8 cellular contexts compared by ENCODE assay signal in genomic region chr22:49936973-49937757, GRCh38. TPM values are rescaled to one million over a fixed set of nuclear protein-coding genes. Genes with fewer than 3 reads are reported as not detected.
DNase-seq lines count a peak whose midpoint lies in the region; ATAC-seq and TF ChIP-seq lines count a peak whose summit lies in the region.

No MANE protein-coding gene starts in this region.

- POLR2A ChIA-PET in activated B cell treated with CpG ODN at 0.5 μM for 24 hours (lab: Charles Lee) = interaction anchor here (0.6 to 15.4 kb wide), 13 partner anchors 7 to 254 kb away, joined by 3 to 828 read pairs (median 13); partner anchors contain the start of gene PIM3

- H3K9me3 Mint-ChIP-seq in activated B cell treated with CpG ODN at 0.5 μM for 24 hours = peaks cover 2% of the 10 kb centered on the region

- TF ChIP-seq CTCF in activated B cell treated with CpG ODN at 0.5 μM for 24 hours (IDR thresholded peaks at IDR 0.05) = no peak

- H3K36me3 Mint-ChIP-seq in activated B cell treated with CpG ODN at 0.5 μM for 24 hours (ENCODE audit: low read depth) = no peaks in the 10 kb centered on the region

- CTCF ChIA-PET in activated B cell treated with CpG ODN at 0.5 μM for 24 hours (lab: Charles Lee) = no interaction called here

- peak overlapping the region; percentile 61 for H3K4me3 Mint-ChIP-seq in activated B cell treated with CpG ODN at 0.5 μM for 24 hours

- H3K4me1 Mint-ChIP-seq in activated B cell treated with CpG ODN at 0.5 μM for 24 hours = peaks cover 34% of the 10 kb centered on the region

- DNase-seq in ELF-1 (ENCODE audit: low read depth, low spot score) = peak; percentile 32
- DNase-seq in activated B cell treated with CpG ODN at 0.5 μM for 24 hours = no peak
- no peak for DNase-seq in left cardiac atrium
- peak; percentile 90 for DNase-seq in pons (ENCODE audit: low spot score)
- DNase-seq in NCI-H345 (lab: John Stamatoyannopoulos, UW) = no peak
- no peak for DNase-seq in cortex of kidney (lab: John Stamatoyannopoulos, UW)
- no peak for DNase-seq in amniotic stem cell (lab: John Stamatoyannopoulos, UW)

- H3K27me3 Mint-ChIP-seq in activated B cell treated with CpG ODN at 0.5 μM for 24 hours = no peaks in the 10 kb centered on the region

- intact Hi-C loops in activated B cell treated with CpG ODN at 0.5 μM for 24 hours (cut with micrococcal nuclease) = loop anchor here (2.0 to 10.0 kb wide), 2 partner anchors 34 to 538 kb away; partner anchors contain the start of gene SBF1
- intact Hi-C loops in left cardiac atrium (cut with DNase I) = no loop called here

- H3K27ac Mint-ChIP-seq in activated B cell treated with CpG ODN at 0.5 μM for 24 hours = peak overlapping the region; percentile 82

- ATAC-seq in activated B cell treated with CpG ODN at 0.5 μM for 24 hours (ENCODE audit: low read depth) (no peak), left cardiac atrium (peak; percentile 13 to 28), GM18858 (IDR thresholded peaks at IDR 0.05; ENCODE audit: unreplicated experiment) (no peak)

RNA-seq across cellular contexts. Expression of gene CRELD2, which starts 18.7 kb away (rescaled TPM):
- 44.5 and 45.0 TPM in 2 replicates for total RNA-seq in activated B cell treated with CpG ODN at 0.5 μM for 24 hours
- total RNA-seq in left cardiac atrium = 10 to 100 TPM; 30.1 to 43.7 TPM

RNA-seq across cellular contexts. Expression of gene ALG12, which starts 18.9 kb away (rescaled TPM):
- 15.5 and 18.2 TPM in 2 replicates for total RNA-seq in activated B cell treated with CpG ODN at 0.5 μM for 24 hours
- total RNA-seq in left cardiac atrium = 10 to 100 TPM; 15.3 to 15.9 TPM

RNA-seq across cellular contexts. Expression of gene PIM3, which starts 23.4 kb away (rescaled TPM):
- total RNA-seq in activated B cell treated with CpG ODN at 0.5 μM for 24 hours (79.8 and 91.7 TPM in 2 replicates), left cardiac atrium (10 to 100 TPM; 44.1 to 66.8 TPM)

Comparison
In these comparisons a context has a peak if more than half of its experiments do, and no peak if none do; other contexts are left out.
1. DNase-seq: peak in ELF-1 (single experiment) and pons (single experiment); none in activated B cell treated with CpG ODN at 0.5 μM for 24 hours (single experiment), left cardiac atrium (single experiment), NCI-H345 (single experiment), cortex of kidney (single experiment) and amniotic stem cell (single experiment).
2. ATAC-seq: peak in left cardiac atrium (2 of 2); none in activated B cell treated with CpG ODN at 0.5 μM for 24 hours (single experiment) and GM18858 (single experiment).